Comparison of ENCODE assay signal across 29 cellular contexts in genomic region chr16:81221731-81222130, GRCh38. TPM values are rescaled to one million over a fixed set of nuclear protein-coding genes. Genes with fewer than 3 reads are reported as not detected.
"Had no signal": no experiment of that assay in that cellular context is flagged by ENCODE, and none has a peak within 500 bp of the region (broad histone marks: within the 10 kb centered on the region; RNA-seq: fewer than 3 reads in every experiment).

No MANE protein-coding gene starts in this region.

- H3K4me1 ChIP-seq: colonic mucosa, esophagus squamous epithelium, foreskin keratinocyte, gastrocnemius medialis had no signal

- DNase-seq: colonic mucosa; cortex of kidney; dermis blood vessel endothelial cell; dorsolateral prefrontal cortex; effector CD4-positive, alpha-beta T cell; effector CD8-positive, alpha-beta T cell; effector memory CD4-positive, alpha-beta T cell; effector memory CD8-positive, alpha-beta T cell; endodermal cell; erythroblast; esophagus squamous epithelium; foreskin fibroblast; foreskin keratinocyte; foreskin melanocyte; gastrocnemius medialis; glutamatergic neuron; head of caudate nucleus; heart left ventricle; heart right ventricle had no signal

- H3K9me3 Mint-ChIP-seq: dendritic cell treated with granulocyte-macrophage colony-stimulating factor and Interleukin-4, amounts not matched to agents 40 ng/mL and 50 ng/mL, for 4 days; effector memory CD8-positive, alpha-beta T cell; endodermal cell had no signal

- H3K36me3 ChIP-seq: colonic mucosa, esophagus muscularis mucosa, esophagus squamous epithelium, gastrocnemius medialis, gastroesophageal sphincter, heart left ventricle, heart right ventricle had no signal

- H3K4me3 ChIP-seq: colonic mucosa, coronary artery, dorsolateral prefrontal cortex, esophagus muscularis mucosa, esophagus squamous epithelium, gastrocnemius medialis, gastroesophageal sphincter, heart left ventricle, heart right ventricle, hepatocyte had no signal

- H3K79me2 ChIP-seq: hepatocyte had no signal

- H3K27ac ChIP-seq: colonic mucosa, coronary artery, dorsolateral prefrontal cortex, epithelial cell of prostate, esophagus muscularis mucosa, esophagus squamous epithelium, foreskin keratinocyte, gastrocnemius medialis, gastroesophageal sphincter, heart left ventricle, heart right ventricle, hepatocyte had no signal

- H3K27ac Mint-ChIP-seq: dendritic cell treated with granulocyte-macrophage colony-stimulating factor and Interleukin-4, amounts not matched to agents 40 ng/mL and 50 ng/mL, for 4 days; effector memory CD8-positive, alpha-beta T cell; endodermal cell had no signal

- H3K4me3 Mint-ChIP-seq: dendritic cell treated with granulocyte-macrophage colony-stimulating factor and Interleukin-4, amounts not matched to agents 40 ng/mL and 50 ng/mL, for 4 days; effector memory CD8-positive, alpha-beta T cell; endodermal cell had no signal

- H3K4me2 ChIP-seq: hepatocyte had no signal

- ATAC-seq: effector memory CD8-positive, alpha-beta T cell; esophagus mucosa; foreskin keratinocyte; gastrocnemius medialis; gastroesophageal sphincter; heart left ventricle; heart right ventricle had no signal

- H3K27me3 ChIP-seq: colonic mucosa, dorsolateral prefrontal cortex, esophagus muscularis mucosa, esophagus squamous epithelium, gastrocnemius medialis, gastroesophageal sphincter, heart left ventricle, heart right ventricle, hepatocyte had no signal

- H2AFZ ChIP-seq: hepatocyte had no signal

RNA-seq across cellular contexts. Expression of gene BCO1, which starts 16.8 kb away (rescaled TPM):
- total RNA-seq: dermis blood vessel endothelial cell, endothelial cell of umbilical vein, fibroblast of villous mesenchyme, foreskin keratinocyte, gastrocnemius medialis, glomerular endothelial cell had no signal
- polyA plus RNA-seq: endothelial cell of umbilical vein, foreskin keratinocyte, heart left ventricle, heart right ventricle had no signal
